11 cellular contexts compared by ENCODE assay signal in the genomic region with DNA sequence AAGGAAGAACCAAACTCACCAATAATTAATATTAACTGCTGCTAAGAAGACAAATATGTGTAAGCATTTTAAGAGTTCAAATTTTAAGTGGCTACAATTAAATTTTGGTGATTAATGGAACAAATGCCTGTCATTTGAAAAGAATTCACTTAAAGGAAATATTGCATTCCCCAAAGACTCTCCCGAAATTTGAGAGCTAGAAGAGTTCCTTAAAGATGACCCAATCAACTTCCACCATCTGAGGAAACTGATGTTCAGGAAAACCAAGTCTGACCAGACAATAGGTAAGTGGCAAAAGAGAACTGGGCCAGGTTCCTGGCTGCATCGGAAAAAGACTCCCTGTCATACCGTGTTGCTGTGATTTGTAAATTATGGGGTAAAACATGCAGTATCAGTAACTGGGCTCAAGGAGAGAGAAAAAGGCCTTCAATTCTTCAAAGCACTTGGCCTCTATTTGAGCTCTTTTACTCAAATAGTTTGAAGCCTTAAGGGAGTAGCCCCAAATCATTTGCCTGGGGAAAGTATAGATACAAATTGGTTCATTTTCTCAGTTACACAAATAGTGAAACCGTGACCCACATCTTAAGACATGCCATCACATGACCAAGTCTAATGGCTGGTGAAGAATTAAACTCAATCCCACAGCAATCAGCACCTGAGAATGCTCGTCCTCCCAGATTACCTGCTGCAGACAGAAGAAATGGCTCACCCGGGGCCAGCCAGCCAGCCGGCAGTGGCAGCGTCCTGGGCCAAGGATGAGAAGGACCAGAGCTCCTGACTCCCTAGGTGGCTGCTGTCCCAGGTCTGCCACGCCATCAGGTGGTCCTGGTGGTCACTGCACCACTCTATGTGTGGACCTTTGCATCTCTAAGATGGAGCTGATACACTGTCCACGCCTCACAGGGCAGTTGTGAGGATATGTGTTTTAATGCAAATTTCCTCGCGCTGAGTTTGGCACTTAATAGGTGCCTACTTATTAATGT.
DNase-seq lines count a peak whose midpoint lies in the region; ATAC-seq, FAIRE-seq and TF ChIP-seq lines count a peak whose summit lies in the region.
"Had no signal": no experiment of that assay in that cellular context is flagged by ENCODE, and none has a peak within 500 bp of the region (broad histone marks: within the 10 kb centered on the region; RNA-seq: fewer than 3 reads in every experiment).

No MANE protein-coding gene starts in this region.

- TF ChIP-seq POLR2A in GM12878 (IDR thresholded peaks at IDR 0.05; ENCODE audit: low read depth, low read length): no peak

- H3K27ac Mint-ChIP-seq in nephron: peak overlapping the region in 1 of 3 experiments; percentile 18

- H3K4me1 ChIP-seq in GM12878 (ENCODE audit: control insufficient read depth, insufficient read depth, low read length): no peaks in the 10 kb centered on the region; the same call in 1 of the 2 replicates

- POLR2A ChIA-PET in GM12878 (lab: Charles Lee): no interaction called here

- no peaks in the 10 kb centered on the region for H3K27me3 ChIP-seq in GM12878 (replicated peaks in 1 of 2; ENCODE audit: control insufficient read depth in 2 of 2, insufficient read depth in 2 of 2, low read length in 1 of 2)

- SMC1A ChIA-PET in GM12878 (lab: Charles Lee; ENCODE audit: uncharacterized antibody, unreplicated experiment): no interaction called here

- no peak overlapping the region for H3K27ac ChIP-seq in GM12878 (ENCODE audit: control insufficient read depth, insufficient read depth)

- no peaks in the 10 kb centered on the region for H3K36me3 ChIP-seq in GM12878 (ENCODE audit: control insufficient read depth in 2 of 2, insufficient read depth in 2 of 2, low read length in 1 of 2)

- DNase-seq in EL: peak; percentile 13
- DNase-seq in HCEC 1CT: peak; percentile 26
- peak; percentile 3 for DNase-seq in GM12878 (ENCODE audit: low read depth, low spot score)
- DNase-seq in posterior vena cava (ENCODE audit: low spot score): no peak
- DNase-seq: activated CD8-positive, alpha-beta memory T cell treated with anti-CD3 and anti-CD28 coated beads, Interleukin-2, amount 50 U/mL, for 4 hours; anterior cingulate cortex; kidney had no signal

- H4K20me1 ChIP-seq in GM12878 (ENCODE audit: control insufficient read depth, insufficient read depth): no peaks in the 10 kb centered on the region

- WGBS in GM12878 (ENCODE audit: insufficient coverage, insufficient replicate concordance, low lambda C conversion rate, missing lambda C conversion rate): 23% methylated on average over 12 of the region's 12 CpGs

- H3K4me3 ChIP-seq in GM12878: no peak overlapping the region

- TF ChIP-seq RAD21 in GM12878 (IDR thresholded peaks at IDR 0.05; ENCODE audit: insufficient read depth, low read depth, low read length): no peak

- H3K4me2 ChIP-seq in GM12878 (ENCODE audit: control insufficient read depth, insufficient read depth): 0 out of 2 replicates have a peak overlapping the region, but pooled peaks have one; percentile 9

- CTCF ChIA-PET in GM12878 (lab: Yijun Ruan, JAX): interaction anchor here (0.8 to 1.9 kb wide), 2 partner anchors 15 to 243 kb away, joined by 3 to 5 read pairs; no protein-coding TSS in a partner anchor

- intact Hi-C loops in GM12878 (cut with micrococcal nuclease; ENCODE audit: unreplicated experiment) (no loop called here), posterior vena cava (cut with DNase I) (no loop called here)

- BruUV-seq in GM12878 (replicated peaks; lab: Mats Ljungman, UMichigan): no TSS peak

- no peak overlapping the region for H3K9ac ChIP-seq in GM12878 (ENCODE audit: control insufficient read depth, insufficient read depth, low read length)

- H3K36me3 Mint-ChIP-seq in nephron (ENCODE audit: low read depth): no peaks in the 10 kb centered on the region

- ATAC-seq in GM12878 (peak; percentile 48; the same call in 1 of the 3 replicates), HG03378 (IDR thresholded peaks at IDR 0.05; ENCODE audit: unreplicated experiment) (no peak), GM18517 (IDR thresholded peaks at IDR 0.05; ENCODE audit: unreplicated experiment) (no peak)
- ATAC-seq: esophagus mucosa had no signal

- RAD21 ChIA-PET in GM12878 (lab: Charles Lee; ENCODE audit: unreplicated experiment): no interaction called here

- no peak for FAIRE-seq in GM12878 (lab: Jason Lieb, UNC)
- FAIRE-seq: kidney had no signal

- H3K4me3 Mint-ChIP-seq in nephron: no peak overlapping the region

- peaks cover 3% of the 10 kb centered on the region for H3K27me3 Mint-ChIP-seq in nephron (ENCODE audit: low read depth)

- no peak for TF ChIP-seq EP300 in GM12878 (IDR thresholded peaks at IDR 0.05; ENCODE audit: borderline replicate concordance in 1 of 2, control insufficient read depth in 1 of 2, low read depth in 2 of 2, low read length in 2 of 2)

- TF ChIP-seq CTCF in GM12878 (IDR thresholded peaks at IDR 0.05 in 2 of 3, conservative IDR thresholded peaks at IDR 0.05 in 1 of 3; ENCODE audit: control insufficient read depth in 2 of 3, extremely low read depth in 1 of 3, insufficient read depth in 1 of 3, low read depth in 3 of 3, low read length in 3 of 3) (no peak), nephron (IDR thresholded peaks at IDR 0.05; ENCODE audit: unreplicated experiment in 3 of 3) (peak in 2 of 3 experiments; percentile 36 to 56)

- H3K9me3 ChIP-seq in GM12878 (replicated peaks; ENCODE audit: control insufficient read depth, insufficient read depth, low read length): no peaks in the 10 kb centered on the region

- no peaks in the 10 kb centered on the region for H3K79me2 ChIP-seq in GM12878 (ENCODE audit: control insufficient read depth, insufficient read depth, low read length)

- in situ Hi-C loops in GM12878 (cut with MboI): no loop called here

- no peaks in the 10 kb centered on the region for H3K9me3 Mint-ChIP-seq in nephron

- no peak overlapping the region for H2AFZ ChIP-seq in GM12878 (ENCODE audit: control insufficient read depth, low read depth, low read length)

- H3K4me1 Mint-ChIP-seq in nephron: peaks cover 18% of the 10 kb centered on the region

TF ChIP-seq in GM12878, 131 proteins besides CTCF, POLR2A, EP300 and RAD21:
- TF ChIP-seq ZNF384 (IDR thresholded peaks at IDR 0.05; ENCODE audit: borderline replicate concordance, low read depth, low read length) (no peak), TCF7 (IDR thresholded peaks at IDR 0.05; ENCODE audit: borderline replicate concordance) (no peak), RAD51 (IDR thresholded peaks at IDR 0.05) (no peak)
- TF ChIP-seq, protein P1, sequence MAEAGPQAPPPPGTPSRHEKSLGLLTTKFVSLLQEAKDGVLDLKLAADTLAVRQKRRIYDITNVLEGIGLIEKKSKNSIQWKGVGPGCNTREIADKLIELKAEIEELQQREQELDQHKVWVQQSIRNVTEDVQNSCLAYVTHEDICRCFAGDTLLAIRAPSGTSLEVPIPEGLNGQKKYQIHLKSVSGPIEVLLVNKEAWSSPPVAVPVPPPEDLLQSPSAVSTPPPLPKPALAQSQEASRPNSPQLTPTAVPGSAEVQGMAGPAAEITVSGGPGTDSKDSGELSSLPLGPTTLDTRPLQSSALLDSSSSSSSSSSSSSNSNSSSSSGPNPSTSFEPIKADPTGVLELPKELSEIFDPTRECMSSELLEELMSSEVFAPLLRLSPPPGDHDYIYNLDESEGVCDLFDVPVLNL (IDR thresholded peaks at IDR 0.05; ENCODE audit: low read depth, low read length): no peak
- TF ChIP-seq, protein P2, sequence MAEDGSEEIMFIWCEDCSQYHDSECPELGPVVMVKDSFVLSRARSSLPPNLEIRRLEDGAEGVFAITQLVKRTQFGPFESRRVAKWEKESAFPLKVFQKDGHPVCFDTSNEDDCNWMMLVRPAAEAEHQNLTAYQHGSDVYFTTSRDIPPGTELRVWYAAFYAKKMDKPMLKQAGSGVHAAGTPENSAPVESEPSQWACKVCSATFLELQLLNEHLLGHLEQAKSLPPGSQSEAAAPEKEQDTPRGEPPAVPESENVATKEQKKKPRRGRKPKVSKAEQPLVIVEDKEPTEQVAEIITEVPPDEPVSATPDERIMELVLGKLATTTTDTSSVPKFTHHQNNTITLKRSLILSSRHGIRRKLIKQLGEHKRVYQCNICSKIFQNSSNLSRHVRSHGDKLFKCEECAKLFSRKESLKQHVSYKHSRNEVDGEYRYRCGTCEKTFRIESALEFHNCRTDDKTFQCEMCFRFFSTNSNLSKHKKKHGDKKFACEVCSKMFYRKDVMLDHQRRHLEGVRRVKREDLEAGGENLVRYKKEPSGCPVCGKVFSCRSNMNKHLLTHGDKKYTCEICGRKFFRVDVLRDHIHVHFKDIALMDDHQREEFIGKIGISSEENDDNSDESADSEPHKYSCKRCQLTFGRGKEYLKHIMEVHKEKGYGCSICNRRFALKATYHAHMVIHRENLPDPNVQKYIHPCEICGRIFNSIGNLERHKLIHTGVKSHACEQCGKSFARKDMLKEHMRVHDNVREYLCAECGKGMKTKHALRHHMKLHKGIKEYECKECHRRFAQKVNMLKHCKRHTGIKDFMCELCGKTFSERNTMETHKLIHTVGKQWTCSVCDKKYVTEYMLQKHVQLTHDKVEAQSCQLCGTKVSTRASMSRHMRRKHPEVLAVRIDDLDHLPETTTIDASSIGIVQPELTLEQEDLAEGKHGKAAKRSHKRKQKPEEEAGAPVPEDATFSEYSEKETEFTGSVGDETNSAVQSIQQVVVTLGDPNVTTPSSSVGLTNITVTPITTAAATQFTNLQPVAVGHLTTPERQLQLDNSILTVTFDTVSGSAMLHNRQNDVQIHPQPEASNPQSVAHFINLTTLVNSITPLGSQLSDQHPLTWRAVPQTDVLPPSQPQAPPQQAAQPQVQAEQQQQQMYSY (CRISPR knock-in tag; IDR thresholded peaks at IDR 0.05): no peak
- TF ChIP-seq, protein P3, sequence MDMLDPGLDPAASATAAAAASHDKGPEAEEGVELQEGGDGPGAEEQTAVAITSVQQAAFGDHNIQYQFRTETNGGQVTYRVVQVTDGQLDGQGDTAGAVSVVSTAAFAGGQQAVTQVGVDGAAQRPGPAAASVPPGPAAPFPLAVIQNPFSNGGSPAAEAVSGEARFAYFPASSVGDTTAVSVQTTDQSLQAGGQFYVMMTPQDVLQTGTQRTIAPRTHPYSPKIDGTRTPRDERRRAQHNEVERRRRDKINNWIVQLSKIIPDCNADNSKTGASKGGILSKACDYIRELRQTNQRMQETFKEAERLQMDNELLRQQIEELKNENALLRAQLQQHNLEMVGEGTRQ (IDR thresholded peaks at IDR 0.05; ENCODE audit: borderline replicate concordance, low read depth, low read length): no peak; the same call in 1 of the 2 replicates

Comparison
In these comparisons a context has a peak if more than half of its experiments do, and no peak if none do; other contexts are left out.
1. CTCF ChIP-seq: peak in nephron (2 of 3); none in GM12878 (0 of 3).